ENCODE assay signal across 11 cellular contexts in the genomic region with DNA sequence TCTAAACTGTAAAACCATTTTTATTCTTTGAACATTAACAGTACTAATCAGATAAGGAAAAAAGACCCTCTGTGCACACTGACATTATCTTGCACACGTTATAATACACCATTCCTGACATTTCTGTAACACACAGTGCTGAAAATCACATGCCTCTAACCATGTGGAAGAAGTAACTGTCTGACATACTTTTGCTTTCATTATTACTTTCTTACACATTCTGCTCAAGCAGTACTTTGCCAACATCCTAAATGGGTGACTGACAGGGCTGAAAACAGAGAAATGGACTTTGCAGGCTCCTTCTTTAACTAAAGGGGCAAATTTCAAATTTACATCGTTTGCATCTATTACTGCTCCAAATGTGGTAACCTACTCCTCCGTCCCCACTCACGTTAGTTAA. TPM values are rescaled to one million over a fixed set of nuclear protein-coding genes. Genes with fewer than 3 reads are reported as not detected.
A peak's percentile ranks its signal among the peaks of the same experiment; 100 is the strongest.
DNase-seq lines count a peak whose midpoint lies in the region; ATAC-seq lines count a peak whose summit lies in the region.
"Had no signal": no experiment of that assay in that cellular context is flagged by ENCODE, and none has a peak within 500 bp of the region (broad histone marks: within the 10 kb centered on the region; RNA-seq: fewer than 3 reads in every experiment).

No MANE protein-coding gene starts in this region.

- peak; percentile 99 for ATAC-seq in GM18508 (IDR thresholded peaks at IDR 0.05; ENCODE audit: insufficient read depth, unreplicated experiment)
- peak; percentile 99 for ATAC-seq in GM21390 (IDR thresholded peaks at IDR 0.05; ENCODE audit: unreplicated experiment)
- ATAC-seq in HG03354 (IDR thresholded peaks at IDR 0.05; ENCODE audit: poor library complexity, severe bottlenecking, unreplicated experiment), result peak; percentile 97

- DNase-seq in fibroblast of peridontal ligament (ENCODE audit: extremely low read depth) (peak; percentile 32), H4 (ENCODE audit: low spot score) (no peak), SKM-1 treated with dmso at 0.1 percent for 144 hours (lab: John Stamatoyannopoulos, UW; ENCODE audit: unreplicated experiment) (no peak)
- no peak for DNase-seq in stimulated activated naive CD4-positive, alpha-beta T cell treated with Interleukin-2 at 50 U/mL for 16 hours (lab: John Stamatoyannopoulos, UW)
- no peak for DNase-seq in stimulated activated CD4-positive, alpha-beta T cell treated with anti-CD3 and anti-CD28 coated beads, Interleukin-15, amount 100 ng/mL, for 24 hours
- DNase-seq: effector CD8-positive, alpha-beta T cell; NCI-H2029 treated with DMSO at 0.1 percent for 48 hours had no signal

RNA-seq across cellular contexts. Expression of gene TP53AIP1, which starts 22.8 kb away (rescaled TPM):
- total RNA-seq in H4 (2014; rRNA removed; shearing (Covaris generic)), result not detected in 2 replicates
- total RNA-seq: mononuclear cell had no signal
